ENCODE assay signal across 8 cellular contexts in genomic region chr16:52912565-52913173, GRCh38.
DNase-seq lines count a peak whose midpoint lies in the region; ATAC-seq and TF ChIP-seq lines count a peak whose summit lies in the region.

No MANE protein-coding gene starts in this region.

- H3K36me3 Mint-ChIP-seq in activated naive CD8-positive, alpha-beta T cell treated with anti-CD3 and anti-CD28 coated beads for 36 hours, result no peaks in the 10 kb centered on the region
- no peaks in the 10 kb centered on the region for H3K36me3 Mint-ChIP-seq in CD8-positive, alpha-beta memory T cell

- intact Hi-C loops in left cardiac atrium (cut with DNase I), result loop anchor here (2.0 to 10.0 kb wide), 4 partner anchors 722 to 848 kb away; no protein-coding TSS in a partner anchor
- intact Hi-C loops in sciatic nerve (cut with DNase I), result loop anchor here (5.0 kb wide), 1 partner anchor 1485 kb away; no protein-coding TSS in a partner anchor

- no peak overlapping the region for H3K4me3 Mint-ChIP-seq in activated naive CD8-positive, alpha-beta T cell treated with anti-CD3 and anti-CD28 coated beads for 36 hours
- H3K4me3 Mint-ChIP-seq in CD8-positive, alpha-beta memory T cell, result no peak overlapping the region

- H3K27ac ChIP-seq in CD8-positive, alpha-beta memory T cell (ENCODE audit: low read depth, low read length), result no peak overlapping the region

- ATAC-seq in HG03064 (IDR thresholded peaks at IDR 0.05; ENCODE audit: low read depth, unreplicated experiment), result peak; percentile 61
- peak; percentile 67 to 76 for ATAC-seq in left cardiac atrium
- ATAC-seq in sciatic nerve, result peak; percentile 77

- CTCF ChIA-PET in CD8-positive, alpha-beta memory T cell (lab: Charles Lee), result no interaction called here

- H3K4me1 Mint-ChIP-seq in activated naive CD8-positive, alpha-beta T cell treated with anti-CD3 and anti-CD28 coated beads for 36 hours, result no peaks in the 10 kb centered on the region
- no peaks in the 10 kb centered on the region for H3K4me1 Mint-ChIP-seq in CD8-positive, alpha-beta memory T cell

- peaks cover 7% of the 10 kb centered on the region for H3K27me3 Mint-ChIP-seq in activated naive CD8-positive, alpha-beta T cell treated with anti-CD3 and anti-CD28 coated beads for 36 hours
- peaks cover 2 to 3% of the 10 kb centered on the region in 2 donors for H3K27me3 Mint-ChIP-seq in CD8-positive, alpha-beta memory T cell

- H3K9me3 ChIP-seq in CD8-positive, alpha-beta memory T cell (ENCODE audit: low read length), result no peaks in the 10 kb centered on the region

- H3K4me3 ChIP-seq in CD8-positive, alpha-beta memory T cell (ENCODE audit: low read length), result no peak overlapping the region

- no peaks in the 10 kb centered on the region for H3K9me3 Mint-ChIP-seq in activated naive CD8-positive, alpha-beta T cell treated with anti-CD3 and anti-CD28 coated beads for 36 hours
- no peaks in the 10 kb centered on the region for H3K9me3 Mint-ChIP-seq in CD8-positive, alpha-beta memory T cell

- no peaks in the 10 kb centered on the region for H3K27me3 ChIP-seq in CD8-positive, alpha-beta memory T cell (ENCODE audit: insufficient read depth, low read length, poor library complexity, severe bottlenecking)

- H3K27ac Mint-ChIP-seq in activated naive CD8-positive, alpha-beta T cell treated with anti-CD3 and anti-CD28 coated beads for 36 hours, result no peak overlapping the region
- H3K27ac Mint-ChIP-seq in CD8-positive, alpha-beta memory T cell, result no peak overlapping the region

- DNase-seq in A172 (ENCODE audit: low spot score) (peak; percentile 51), GM10266 (ENCODE audit: extremely low spot score) (peak; percentile 50), NCI-H226 (peak; percentile 14), left cardiac atrium (peak; percentile 56), sciatic nerve (ENCODE audit: low spot score) (peak; percentile 76)
- DNase-seq in activated naive CD8-positive, alpha-beta T cell treated with anti-CD3 and anti-CD28 coated beads for 36 hours, result peak; percentile 29
- DNase-seq in CD8-positive, alpha-beta memory T cell, result no peak

- POLR2A ChIA-PET in CD8-positive, alpha-beta memory T cell (lab: Charles Lee), result no interaction called here

- peak; percentile 79 for TF ChIP-seq CTCF in GM10266 (IDR thresholded peaks at IDR 0.05; ENCODE audit: control insufficient read depth, insufficient read depth, low read depth, missing control alignments)

- no peaks in the 10 kb centered on the region for H3K4me1 ChIP-seq in CD8-positive, alpha-beta memory T cell (ENCODE audit: insufficient read depth, low read length)

- H3K36me3 ChIP-seq in CD8-positive, alpha-beta memory T cell (ENCODE audit: insufficient read depth, low read length), result no peaks in the 10 kb centered on the region

Comparison
In these comparisons a context has a peak if more than half of its experiments do, and no peak if none do; other contexts are left out.
1. DNase-seq: peak in A172 (single experiment), GM10266 (single experiment), NCI-H226 (single experiment), activated naive CD8-positive, alpha-beta T cell treated with anti-CD3 and anti-CD28 coated beads for 36 hours (single experiment), left cardiac atrium (single experiment) and sciatic nerve (single experiment); none in CD8-positive, alpha-beta memory T cell (0 of 5).
2. Peak in every context shown above with its lines, with median percentiles within 50 percentile points of each other: ATAC-seq.